Comparison of ENCODE assay signal across 27 cellular contexts in the genomic region with DNA sequence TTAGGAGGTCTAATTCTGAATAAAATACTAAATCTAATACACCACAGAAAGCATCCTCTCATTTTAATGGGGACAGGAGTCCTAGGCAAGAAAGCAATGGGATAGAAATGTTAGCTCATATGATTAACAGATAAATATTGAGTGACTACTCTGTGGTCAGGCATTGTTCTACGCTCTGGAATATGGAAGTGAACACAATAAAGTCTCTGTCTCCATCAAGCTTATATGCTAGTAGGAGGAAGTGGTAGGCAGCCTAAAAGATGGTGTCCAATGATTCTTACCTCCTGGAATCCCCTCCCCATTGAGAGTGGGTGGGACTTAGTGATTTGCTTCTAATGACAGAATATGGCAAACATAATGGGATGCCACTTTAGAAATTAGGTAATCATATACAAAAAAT.
"Had no signal": no experiment of that assay in that cellular context is flagged by ENCODE, and none has a peak within 500 bp of the region (broad histone marks: within the 10 kb centered on the region; RNA-seq: fewer than 3 reads in every experiment).

No MANE protein-coding gene starts in this region.

- H3K27ac ChIP-seq: coronary artery, dorsolateral prefrontal cortex, epithelial cell of prostate, esophagus squamous epithelium, gastroesophageal sphincter, heart left ventricle, hepatocyte, left lung, lower lobe of right lung had no signal

- H3K4me1 ChIP-seq: esophagus squamous epithelium, gastroesophageal sphincter, heart left ventricle, left lung, lower lobe of right lung had no signal

- H3K4me1 Mint-ChIP-seq: immature natural killer cell; memory B cell; naive thymus-derived CD4-positive, alpha-beta T cell; natural killer cell had no signal

- H3K27ac Mint-ChIP-seq: immature natural killer cell; memory B cell; naive thymus-derived CD4-positive, alpha-beta T cell; natural killer cell had no signal

- H3K36me3 Mint-ChIP-seq: immature natural killer cell; memory B cell; naive thymus-derived CD4-positive, alpha-beta T cell; natural killer cell had no signal

- DNase-seq: dermis blood vessel endothelial cell; dorsolateral prefrontal cortex; effector CD4-positive, alpha-beta T cell; effector memory CD4-positive, alpha-beta T cell; erythroblast; esophagus squamous epithelium; foreskin fibroblast; heart left ventricle; hypothalamus; immature natural killer cell; islet precursor cell; kidney; kidney glomerular epithelial cell; left cardiac atrium; left lung; left ventricle myocardium superior; lower lobe of right lung; mesendoderm; midbrain; naive thymus-derived CD4-positive, alpha-beta T cell; natural killer cell had no signal

- H3K27me3 ChIP-seq: dorsolateral prefrontal cortex, esophagus squamous epithelium, gastroesophageal sphincter, heart left ventricle, hepatocyte, left lung had no signal

- H3K27me3 Mint-ChIP-seq: memory B cell had no signal

- H3K79me2 ChIP-seq: hepatocyte had no signal

- H3K36me3 ChIP-seq: esophagus squamous epithelium, gastroesophageal sphincter, heart left ventricle, left lung, lower lobe of right lung had no signal

- ATAC-seq: esophagus mucosa; gastroesophageal sphincter; heart left ventricle; left cardiac atrium; left lung; left ventricle myocardium superior; lower lobe of right lung; naive thymus-derived CD4-positive, alpha-beta T cell; natural killer cell had no signal

- H3K4me2 ChIP-seq: hepatocyte had no signal

- H3K4me3 ChIP-seq: coronary artery, dorsolateral prefrontal cortex, esophagus squamous epithelium, gastroesophageal sphincter, heart left ventricle, hepatocyte, left lung, lower lobe of right lung had no signal

- H3K9me3 ChIP-seq: esophagus squamous epithelium, gastroesophageal sphincter, heart left ventricle, left lung, lower lobe of right lung had no signal

- H3K4me3 Mint-ChIP-seq: immature natural killer cell; memory B cell; naive thymus-derived CD4-positive, alpha-beta T cell; natural killer cell had no signal

- H2AFZ ChIP-seq: hepatocyte had no signal
